In the genomic region with DNA sequence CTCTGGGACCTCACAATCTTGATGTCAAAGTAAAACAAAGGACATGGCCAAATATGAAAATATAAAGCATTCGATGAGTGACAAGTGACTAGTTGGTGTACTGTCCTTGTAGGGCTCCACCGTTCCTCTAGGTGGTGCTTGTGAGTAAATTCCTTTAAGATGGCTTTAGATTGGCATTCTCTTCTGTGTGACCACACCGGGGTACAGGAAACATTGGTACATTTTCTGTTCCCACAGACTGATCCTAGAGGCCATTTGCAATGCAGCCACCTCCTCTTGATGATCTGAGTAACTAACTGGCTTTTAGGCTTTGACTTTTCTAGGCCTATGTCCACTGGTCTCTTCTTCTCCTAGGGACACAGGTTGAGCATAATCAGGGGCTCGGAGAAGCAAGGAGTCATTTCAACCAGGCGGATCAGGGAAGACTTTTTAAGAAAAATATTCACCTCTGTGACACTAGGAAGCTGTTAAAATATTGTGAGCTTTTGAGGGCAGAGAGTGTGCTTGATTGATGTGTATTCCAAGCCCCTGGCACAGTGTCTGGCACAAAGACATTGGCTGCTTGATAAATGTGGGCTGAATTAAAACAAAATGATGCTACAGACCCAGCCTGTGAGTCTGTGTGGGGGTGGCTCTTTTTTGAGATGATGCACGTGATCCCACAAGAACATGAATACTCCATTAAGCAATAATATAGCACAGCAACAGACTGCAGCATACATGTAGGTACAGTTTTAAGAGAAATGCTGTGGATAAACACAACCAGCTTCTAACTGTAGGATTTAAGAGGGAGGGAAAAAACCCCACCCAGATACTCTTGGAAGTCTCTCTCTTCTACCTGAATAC, we compare ENCODE assay signal across 8 cellular contexts. TPM values are rescaled to one million over a fixed set of nuclear protein-coding genes. Genes with fewer than 3 reads are reported as not detected.
DNase-seq lines count a peak whose midpoint lies in the region; ATAC-seq, FAIRE-seq and TF ChIP-seq lines count a peak whose summit lies in the region.

No MANE protein-coding gene starts in this region.

- TF ChIP-seq RAD21 in Ishikawa (IDR thresholded peaks at IDR 0.05; ENCODE audit: low read depth) (peak; percentile 47; the same call in 1 of the 2 replicates), HepG2 (CRISPR knock-in tag; IDR thresholded peaks at IDR 0.05) (no peak)

- H3K36me3 ChIP-seq in Caco-2 (ENCODE audit: control insufficient read depth, insufficient read depth, low read length) = no peaks in the 10 kb centered on the region
- H3K36me3 ChIP-seq in HepG2 (replicated peaks in 1 of 2; ENCODE audit: control insufficient read depth in 1 of 2, insufficient read depth in 2 of 2, low read length in 2 of 2) = no peaks in the 10 kb centered on the region
- H3K36me3 ChIP-seq in stomach = peaks cover 0 to 10% (median 4%) of the 10 kb centered on the region in 4 donors

- peak; percentile 74 to 76 for TF ChIP-seq CTCF in Caco-2 (IDR thresholded peaks at IDR 0.05; ENCODE audit: insufficient read depth in 1 of 2, low read depth in 1 of 2, low read length in 1 of 2, severe bottlenecking in 1 of 2, unreplicated experiment in 1 of 2)
- peak; percentile 66 for TF ChIP-seq CTCF in HepG2 (CRISPR knock-in tag; IDR thresholded peaks at IDR 0.05)
- peak in 5 of 7 experiments; percentile 9 to 60 (median 53) for TF ChIP-seq CTCF in stomach (IDR thresholded peaks at IDR 0.05)

- no peaks in the 10 kb centered on the region for H3K27me3 Mint-ChIP-seq in Caco-2 (ENCODE audit: insufficient read depth, unreplicated experiment)

- no peaks in the 10 kb centered on the region for H4K20me1 ChIP-seq in HepG2 (ENCODE audit: insufficient read depth, low read length)

- POLR2A ChIA-PET in Caco-2 (lab: Charles Lee) = no interaction called here
- POLR2A ChIA-PET in HepG2 (lab: Yijun Ruan, JAX) = no interaction called here

- H3K4me3 ChIP-seq in Caco-2 (ENCODE audit: low read depth, low read length) (no peak overlapping the region), HepG2 (replicated peaks in 1 of 3; ENCODE audit: insufficient read depth in 1 of 3, low read depth in 2 of 3, low read length in 3 of 3) (no peak overlapping the region), stomach (no peak overlapping the region)

- FAIRE-seq in HepG2 (lab: Jason Lieb, UNC) = peak; percentile 55

- peak; percentile 67 to 70 for DNase-seq in Caco-2
- peak in 3 of 5 experiments; percentile 10 to 57 (median 12) for DNase-seq in T-helper 2 cell
- peak; percentile 44 for DNase-seq in cerebellar cortex (ENCODE audit: low spot score)
- peak; percentile 53 for DNase-seq in HepG2 (ENCODE audit: low spot score)
- peak; percentile 47 for DNase-seq in stomach

- H3K36me3 Mint-ChIP-seq in Caco-2 (ENCODE audit: insufficient read depth, unreplicated experiment) = peaks cover 51% of the 10 kb centered on the region

- CTCF ChIA-PET in Caco-2 (lab: Charles Lee) = interaction anchor here (1.1 kb wide), 1 partner anchor 116 kb away, joined by 3 read pairs; no protein-coding TSS in a partner anchor
- CTCF ChIA-PET in HepG2 (lab: Yijun Ruan, JAX; ENCODE audit: low intra/inter-chr PET ratio, low total read pairs) = interaction anchor here (0.7 to 2.9 kb wide), 3 partner anchors 114 to 833 kb away, joined by 3 to 23 read pairs (median 15); no protein-coding TSS in a partner anchor

- H3K79me2 ChIP-seq in HepG2 (ENCODE audit: insufficient read depth, low read length) = no peaks in the 10 kb centered on the region

- TF ChIP-seq EP300 in Ishikawa (IDR thresholded peaks at IDR 0.05; ENCODE audit: borderline replicate concordance) = no peak
- TF ChIP-seq EP300 in HepG2 (IDR thresholded peaks at IDR 0.05; ENCODE audit: low read depth in 2 of 2, low read length in 2 of 2) = no peak
- no peak for TF ChIP-seq EP300 in HepG2 (CRISPR knock-in tag; IDR thresholded peaks at IDR 0.05; ENCODE audit: borderline replicate concordance)
- no peak for TF ChIP-seq EP300 in stomach (IDR thresholded peaks at IDR 0.05)

- ATAC-seq in GM19324 (IDR thresholded peaks at IDR 0.05; ENCODE audit: low FRiP score, unreplicated experiment) = peak; percentile 4
- ATAC-seq in HepG2 = peak; percentile 85
- ATAC-seq in GM19397 (IDR thresholded peaks at IDR 0.05; ENCODE audit: unreplicated experiment) = no peak

- H3K4me1 Mint-ChIP-seq in Caco-2 (ENCODE audit: low read depth, unreplicated experiment) = peaks cover 61% of the 10 kb centered on the region

- intact Hi-C loops in Caco-2 (cut with micrococcal nuclease; ENCODE audit: unreplicated experiment) (loop anchor here (2.0 to 5.0 kb wide), 5 partner anchors 36 to 834 kb away; partner anchors contain the start of gene DNAJC15), HepG2 (cut with micrococcal nuclease; ENCODE audit: unreplicated experiment) (no loop called here), stomach (cut with DNase I; ENCODE audit: low total_unique reads) (no loop called here)

- H3K9me3 ChIP-seq in Caco-2 (no peaks in the 10 kb centered on the region), HepG2 (ENCODE audit: low read length) (no peaks in the 10 kb centered on the region), stomach (no peaks in the 10 kb centered on the region)

- WGBS in HepG2 (ENCODE audit: low lambda C conversion rate) = 27% methylated on average over 6 of the region's 6 CpGs
- WGBS in stomach, 5 donors = 60 to 65% (median 62%) methylated on average over 6 of the region's 6 CpGs

- H3K27me3 ChIP-seq in Caco-2 (replicated peaks; ENCODE audit: control insufficient read depth, insufficient read depth, low read length) = no peaks in the 10 kb centered on the region
- H3K27me3 ChIP-seq in HepG2 (ENCODE audit: control insufficient read depth in 1 of 2, insufficient read depth in 2 of 2, low read length in 2 of 2) = no peaks in the 10 kb centered on the region
- no peaks in the 10 kb centered on the region for H3K27me3 ChIP-seq in stomach

- H3K9ac ChIP-seq in HepG2 (ENCODE audit: insufficient read depth, low read depth, low read length) = no peak overlapping the region

- BruUV-seq in Caco-2 (replicated peaks; lab: Mats Ljungman, UMichigan) = no TSS peak
- no TSS peak for BruUV-seq in HepG2 (replicated peaks; lab: Mats Ljungman, UMichigan)

- H3K27ac ChIP-seq in HepG2 (ENCODE audit: extremely low read length, insufficient read depth, low read length) (no peak overlapping the region), stomach (no peak overlapping the region)

- no peak overlapping the region for H3K4me2 ChIP-seq in HepG2 (ENCODE audit: low read depth, low read length)

- H3K4me3 Mint-ChIP-seq in Caco-2 (ENCODE audit: unreplicated experiment) = peak overlapping the region; percentile 23

- H3K9me3 Mint-ChIP-seq in Caco-2 (ENCODE audit: unreplicated experiment) = no peaks in the 10 kb centered on the region

- no peak overlapping the region for H2AFZ ChIP-seq in HepG2 (ENCODE audit: low read length)

- peaks cover 83% of the 10 kb centered on the region for H3K4me1 ChIP-seq in Caco-2
- H3K4me1 ChIP-seq in HepG2 (ENCODE audit: insufficient read depth, low read length) = no peaks in the 10 kb centered on the region
- H3K4me1 ChIP-seq in stomach = peaks cover 14 to 32% (median 26%) of the 10 kb centered on the region in 4 donors

- TF ChIP-seq POLR2A in HepG2 (IDR thresholded peaks at IDR 0.05; ENCODE audit: insufficient read depth in 1 of 2, low read depth in 2 of 2, low read length in 2 of 2) = no peak
- no peak for TF ChIP-seq POLR2A in stomach (IDR thresholded peaks at IDR 0.05)

- peak overlapping the region; percentile 54 for H3K27ac Mint-ChIP-seq in Caco-2 (ENCODE audit: unreplicated experiment)

- in situ Hi-C loops in HepG2 (cut with HindIII; ENCODE audit: extremely low pct_ligation_motif_present, low pct_unique_long_range_greater_than_20kb) = loop anchor here (5.0 to 25.0 kb wide), 2 partner anchors 161 to 841 kb away; no protein-coding TSS in a partner anchor

RNA-seq across cellular contexts. Expression of gene EPSTI1, which starts 21.0 kb away (rescaled TPM):
- total RNA-seq in Caco-2 (2022) (80.6 and 86.5 TPM in 2 replicates), HepG2 (2016; rRNA removed; fragmentation: Illumina TruSeq; extraction: Trizol) (not detected in 2 replicates), stomach (100 to 1,000 TPM in 1 of 5 donors, 10 to 100 TPM in 1, 1 to 10 TPM in 2, not detected in 1; 3.8 to 115 (median 12.8) TPM)
- not detected in 2 replicates for total RNA-seq in HepG2 (2016; cell fraction: cytosol; rRNA removed; fragmentation: Illumina TruSeq; extraction: Trizol; ENCODE audit: low read depth)
- total RNA-seq in HepG2 (2016; cell fraction: insoluble cytoplasmic fraction; rRNA removed; fragmentation: Illumina TruSeq; extraction: Trizol) = not detected in 2 replicates
- not detected in 2 replicates for total RNA-seq in HepG2 (2016; cell fraction: membrane; rRNA removed; fragmentation: Illumina TruSeq; extraction: Trizol)
- total RNA-seq in HepG2 (2016; cell fraction: nucleus; rRNA removed; fragmentation: Illumina TruSeq; extraction: Trizol) = not detected in 2 replicates
- polyA plus RNA-seq in HepG2 (2011; rRNA removed) (0.03 TPM in 1 of 2 replicates, not detected in the other), stomach (1 to 10 TPM; 3.5 to 5.2 (median 4.2) TPM)
- polyA plus RNA-seq in HepG2 (2011; cell fraction: cytosol; rRNA removed) = not detected in 2 replicates
- polyA plus RNA-seq in HepG2 (2011; cell fraction: nucleus; rRNA removed) = not detected in 2 replicates
- polyA plus RNA-seq in HepG2 (2012) = not detected in 2 replicates
- polyA plus RNA-seq in HepG2 (2016; cell fraction: cytosol; fragmentation: Illumina TruSeq; extraction: Trizol; ENCODE audit: low read depth) = not detected in 2 replicates
- not detected in 2 replicates for polyA plus RNA-seq in HepG2 (2016; cell fraction: insoluble cytoplasmic fraction; fragmentation: Illumina TruSeq; extraction: Trizol; ENCODE audit: low read depth)
- not detected in 2 replicates for polyA plus RNA-seq in HepG2 (2016; cell fraction: membrane; fragmentation: Illumina TruSeq; extraction: Trizol; ENCODE audit: low read depth)
- polyA plus RNA-seq in HepG2 (2016; cell fraction: nucleus; fragmentation: Illumina TruSeq; extraction: Trizol; ENCODE audit: insufficient read depth, low read depth) = not detected in 2 replicates
- not detected in 2 replicates for polyA minus RNA-seq in HepG2 (2011; rRNA and poly(A)+ RNA removed; ENCODE audit: low replicate concordance)
- polyA minus RNA-seq in HepG2 (2011; cell fraction: cytosol; rRNA and poly(A)+ RNA removed) = not detected in 2 replicates
- not detected in 2 replicates for polyA minus RNA-seq in HepG2 (2011; cell fraction: nucleus; rRNA and poly(A)+ RNA removed)

RNA-seq across cellular contexts. Expression of gene DNAJC15, which starts 52.3 kb away (rescaled TPM):
- total RNA-seq in Caco-2 (2022) (71.0 and 72.2 TPM in 2 replicates), HepG2 (2016; rRNA removed; fragmentation: Illumina TruSeq; extraction: Trizol) (21.5 and 23.0 TPM in 2 replicates), stomach (10 to 100 TPM in 1 of 5 donors, 1 to 10 TPM in 4; 4.5 to 16.3 (median 5.8) TPM)
- total RNA-seq in HepG2 (2016; cell fraction: cytosol; rRNA removed; fragmentation: Illumina TruSeq; extraction: Trizol; ENCODE audit: low read depth) = 12.1 and 13.1 TPM in 2 replicates
- 19.6 and 23.8 TPM in 2 replicates for total RNA-seq in HepG2 (2016; cell fraction: insoluble cytoplasmic fraction; rRNA removed; fragmentation: Illumina TruSeq; extraction: Trizol)
- 10.2 and 13.9 TPM in 2 replicates for total RNA-seq in HepG2 (2016; cell fraction: membrane; rRNA removed; fragmentation: Illumina TruSeq; extraction: Trizol)
- 16.2 and 16.9 TPM in 2 replicates for total RNA-seq in HepG2 (2016; cell fraction: nucleus; rRNA removed; fragmentation: Illumina TruSeq; extraction: Trizol)
- polyA plus RNA-seq in HepG2 (2011; rRNA removed) (27.2 and 31.9 TPM in 2 replicates), stomach (10 to 100 TPM; 12.4 to 19.3 (median 12.4) TPM)
- 23.4 and 24.2 TPM in 2 replicates for polyA plus RNA-seq in HepG2 (2011; cell fraction: cytosol; rRNA removed)
- 6.0 and 7.0 TPM in 2 replicates for polyA plus RNA-seq in HepG2 (2011; cell fraction: nucleus; rRNA removed)
- polyA plus RNA-seq in HepG2 (2012) = 12.1 and 12.9 TPM in 2 replicates
- polyA plus RNA-seq in HepG2 (2016; cell fraction: cytosol; fragmentation: Illumina TruSeq; extraction: Trizol; ENCODE audit: low read depth) = 15.4 and 21.7 TPM in 2 replicates
- 20.3 TPM in 2 replicates for polyA plus RNA-seq in HepG2 (2016; cell fraction: insoluble cytoplasmic fraction; fragmentation: Illumina TruSeq; extraction: Trizol; ENCODE audit: low read depth)
- polyA plus RNA-seq in HepG2 (2016; cell fraction: membrane; fragmentation: Illumina TruSeq; extraction: Trizol; ENCODE audit: low read depth) = 9.1 and 11.0 TPM in 2 replicates
- polyA plus RNA-seq in HepG2 (2016; cell fraction: nucleus; fragmentation: Illumina TruSeq; extraction: Trizol; ENCODE audit: insufficient read depth, low read depth) = 22.8 and 24.6 TPM in 2 replicates
- 6.5 and 21.0 TPM in 2 replicates for polyA minus RNA-seq in HepG2 (2011; rRNA and poly(A)+ RNA removed; ENCODE audit: low replicate concordance)
- polyA minus RNA-seq in HepG2 (2011; cell fraction: cytosol; rRNA and poly(A)+ RNA removed) = 12.3 and 14.1 TPM in 2 replicates
- 17.4 and 18.0 TPM in 2 replicates for polyA minus RNA-seq in HepG2 (2011; cell fraction: nucleus; rRNA and poly(A)+ RNA removed)

Comparison
In these comparisons a context has a peak if more than half of its experiments do, and no peak if none do; other contexts are left out.
1. DNase-seq: peak in every context shown above with its lines; median percentile 68 in Caco-2; 53 in HepG2; 47 in stomach; 44 in cerebellar cortex; 12 in T-helper 2 cell.